Comparison of ENCODE assay signal across 1 cellular context in the genomic region with DNA sequence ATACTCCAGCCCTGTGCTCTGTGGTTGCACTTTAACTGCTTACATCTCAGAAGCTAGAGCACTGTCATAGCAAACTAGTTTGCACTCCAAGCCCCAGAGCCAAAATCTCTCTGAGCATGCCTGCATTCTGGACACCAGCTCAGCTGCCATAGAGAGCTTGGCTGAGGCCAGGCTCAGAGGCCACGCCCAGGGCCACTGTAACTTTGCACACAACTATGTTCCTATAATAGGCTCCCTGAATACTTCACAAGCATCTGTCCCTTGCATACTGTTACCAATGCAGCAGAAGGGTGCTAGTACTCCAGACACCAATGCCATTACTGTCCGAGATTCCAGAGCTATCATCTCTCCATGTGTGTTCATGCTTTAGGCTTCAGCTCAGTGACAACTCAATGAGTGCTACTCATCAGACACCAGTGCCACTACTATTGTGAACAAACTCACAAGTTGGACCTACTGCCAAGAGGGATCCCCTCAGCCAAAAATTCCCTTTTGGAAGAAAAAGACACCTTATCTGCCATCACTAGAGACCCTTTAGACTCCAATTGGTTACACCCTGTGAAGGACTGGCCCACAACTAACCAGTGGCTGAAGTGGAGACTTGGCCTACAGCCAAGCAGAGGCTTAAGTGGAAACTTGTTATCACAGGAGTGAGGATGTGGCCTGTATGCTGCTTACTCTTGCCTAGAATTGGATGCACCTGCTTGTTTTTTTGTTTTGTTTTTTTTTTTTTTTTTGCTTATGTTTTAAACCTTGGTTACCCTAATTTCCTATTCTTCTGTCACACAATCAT.
TF ChIP-seq lines count a peak whose summit lies in the region.

No MANE protein-coding gene starts in this region.

TF ChIP-seq in K562, 482 proteins besides CTCF, POLR2A, EP300 and RAD21:
- TF ChIP-seq ZNF197 (CRISPR knock-in tag; IDR thresholded peaks at IDR 0.05; ENCODE audit: low read depth): no peak
- peak; percentile 6; the same call in 1 of the 2 replicates for TF ChIP-seq NFIC (IDR thresholded peaks at IDR 0.05)
- no peak for TF ChIP-seq ZBTB17 (CRISPR knock-in tag; IDR thresholded peaks at IDR 0.05)
- TF ChIP-seq ZNF239 (CRISPR knock-in tag; IDR thresholded peaks at IDR 0.05): no peak
- no peak for TF ChIP-seq GABPA (tag; conservative IDR thresholded peaks at IDR 0.05; ENCODE audit: low read depth)
